Comparison of ENCODE assay signal across 15 cellular contexts in the genomic region with DNA sequence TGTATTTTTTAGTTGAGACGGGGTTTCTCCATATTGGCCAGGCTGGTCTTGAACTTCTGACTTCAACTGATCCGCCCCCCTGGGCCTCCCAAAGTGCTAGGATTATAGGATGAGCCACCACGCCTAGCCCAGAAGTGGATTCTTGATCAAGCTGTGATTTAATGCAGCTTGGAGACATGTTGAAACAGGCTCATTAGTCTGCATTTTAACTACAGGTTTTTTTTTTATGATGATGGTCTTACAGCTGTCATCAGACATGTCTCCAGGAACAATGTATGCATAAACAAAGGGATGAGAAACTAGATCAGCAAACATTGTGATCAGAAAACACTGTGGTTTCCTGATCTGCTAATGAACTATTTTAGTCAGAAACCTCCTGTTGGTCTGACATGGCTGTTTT.
A peak's percentile ranks its signal among the peaks of the same experiment; 100 is the strongest.
DNase-seq lines count a peak whose midpoint lies in the region; ATAC-seq and TF ChIP-seq lines count a peak whose summit lies in the region.
"Had no signal": no experiment of that assay in that cellular context is flagged by ENCODE, and none has a peak within 500 bp of the region (broad histone marks: within the 10 kb centered on the region; RNA-seq: fewer than 3 reads in every experiment).

No MANE protein-coding gene starts in this region.

- no peaks in the 10 kb centered on the region for H3K9me3 ChIP-seq in tibial artery
- H3K9me3 ChIP-seq: suprapubic skin had no signal

- peaks cover 0 to 18% (median 5%) of the 10 kb centered on the region in 4 donors for H3K4me1 ChIP-seq in tibial artery

- DNase-seq in NCI-H345 (lab: John Stamatoyannopoulos, UW) (peak; percentile 37), NCI-H345 treated with DMSO at 0.1 percent for 48 hours (lab: John Stamatoyannopoulos, UW; ENCODE audit: unreplicated experiment) (no peak), NCI-H146 treated with DMSO at 0.1 percent for 48 hours (lab: John Stamatoyannopoulos, UW; ENCODE audit: unreplicated experiment) (peak; percentile 18), epithelial cell of esophagus (ENCODE audit: low read depth) (peak; percentile 88), NCI-H510A treated with DMSO at 0.1 percent for 48 hours (lab: John Stamatoyannopoulos, UW) (no peak), tibial artery (no peak)
- no peak for DNase-seq in activated naive CD4-positive, alpha-beta T cell treated with anti-CD3 and anti-CD28 coated beads, Interleukin-2, amount 50 U/mL, for 16 hours
- DNase-seq: activated CD4-positive, alpha-beta T cell treated with anti-CD3 and anti-CD28 coated beads for 36 hours; activated T-cell treated with anti-CD3 and anti-CD28 coated beads, Interleukin-2, amount 50 U/mL, for 24 hours; NCI-H226; stimulated activated CD4-positive, alpha-beta T cell treated with anti-CD3 and anti-CD28 coated beads, Interleukin-12 subunit alpha, Interleukin-12 subunit beta, amount 100 ng/mL, for 4 hours had no signal

- intact Hi-C loops in tibial artery (cut with DNase I; ENCODE audit: low total_unique reads), result loop anchor here (5.0 kb wide), 1 partner anchor 38 kb away; no protein-coding TSS in a partner anchor

- peak overlapping the region in 1 of 2 donors; percentile 16 for H3K27ac ChIP-seq in tibial artery
- H3K27ac ChIP-seq: suprapubic skin had no signal

- H3K4me3 ChIP-seq in epithelial cell of esophagus (ENCODE audit: low read length) (no peak overlapping the region), tibial artery (no peak overlapping the region)
- H3K4me3 ChIP-seq: suprapubic skin had no signal

- peak; percentile 93 for ATAC-seq in GM21723 (IDR thresholded peaks at IDR 0.05; ENCODE audit: unreplicated experiment)
- ATAC-seq: activated CD4-positive, alpha-beta T cell treated with anti-CD3 and anti-CD28 coated beads for 36 hours; left lobe of liver; Panc1 had no signal

- H3K27me3 ChIP-seq in tibial artery, result no peaks in the 10 kb centered on the region
- H3K27me3 ChIP-seq: suprapubic skin had no signal

- TF ChIP-seq CTCF in epithelial cell of esophagus (IDR thresholded peaks at IDR 0.05; ENCODE audit: insufficient read depth, low read depth, low read length, missing control alignments), result no peak
- no peak for TF ChIP-seq CTCF in tibial artery (IDR thresholded peaks at IDR 0.05)

- H3K36me3 ChIP-seq in tibial artery, result no peaks in the 10 kb centered on the region
- H3K36me3 ChIP-seq: suprapubic skin had no signal

Comparison
In these comparisons a context has a peak if more than half of its experiments do, and no peak if none do; other contexts are left out.
1. DNase-seq: peak in NCI-H345 (single experiment), NCI-H146 treated with DMSO at 0.1 percent for 48 hours (single experiment) and epithelial cell of esophagus (single experiment); none in NCI-H345 treated with DMSO at 0.1 percent for 48 hours (single experiment), NCI-H510A treated with DMSO at 0.1 percent for 48 hours (single experiment), tibial artery (0 of 2) and activated naive CD4-positive, alpha-beta T cell treated with anti-CD3 and anti-CD28 coated beads, Interleukin-2, amount 50 U/mL, for 16 hours (single experiment).